In genomic region chrX:14095702-14096101, GRCh38 we compare ENCODE assay signal across 8 cellular contexts.
DNase-seq lines count a peak whose midpoint lies in the region; ATAC-seq and TF ChIP-seq lines count a peak whose summit lies in the region.

No MANE protein-coding gene starts in this region.

- ATAC-seq in GM19455 (IDR thresholded peaks at IDR 0.05; ENCODE audit: unreplicated experiment), result peak; percentile 85

- peak overlapping the region; percentile 7; the same call in 1 of the 2 replicates for H3K4me3 ChIP-seq in Jurkat, Clone E6-1 (ENCODE audit: low read length)
- H3K4me3 ChIP-seq in foreskin fibroblast (ENCODE audit: low read depth in 1 of 2, low read length in 2 of 2), result peak overlapping the region; percentile 15 to 29

- DNase-seq in Ammon's horn (ENCODE audit: low spot score) (peak; percentile 54), activated T-cell treated with anti-CD3 and anti-CD28 coated beads for 48 hours (ENCODE audit: low read depth) (peak; percentile 8), foreskin fibroblast (peak; percentile 28 to 77), renal cortical epithelial cell (ENCODE audit: low read depth) (peak; percentile 49), NCI-H1694 treated with DMSO at 0.1 percent for 48 hours (lab: John Stamatoyannopoulos, UW) (no peak), NOMO-1 treated with dmso at 0.1 percent for 144 hours (lab: John Stamatoyannopoulos, UW; ENCODE audit: unreplicated experiment) (no peak)
- DNase-seq in Jurkat, Clone E6-1 (ENCODE audit: low read depth, low spot score), result peak; percentile 67

- peak; percentile 52 for TF ChIP-seq CTCF in foreskin fibroblast (IDR thresholded peaks at IDR 0.05; ENCODE audit: low read depth, low read length)

Comparison
In these comparisons a context has a peak if more than half of its experiments do, and no peak if none do; other contexts are left out.
1. DNase-seq: peak in Ammon's horn (single experiment), Jurkat, Clone E6-1 (single experiment), activated T-cell treated with anti-CD3 and anti-CD28 coated beads for 48 hours (single experiment), foreskin fibroblast (2 of 2) and renal cortical epithelial cell (single experiment); none in NCI-H1694 treated with DMSO at 0.1 percent for 48 hours (single experiment) and NOMO-1 treated with dmso at 0.1 percent for 144 hours (single experiment).